20 cellular contexts compared by ENCODE assay signal in the genomic region with DNA sequence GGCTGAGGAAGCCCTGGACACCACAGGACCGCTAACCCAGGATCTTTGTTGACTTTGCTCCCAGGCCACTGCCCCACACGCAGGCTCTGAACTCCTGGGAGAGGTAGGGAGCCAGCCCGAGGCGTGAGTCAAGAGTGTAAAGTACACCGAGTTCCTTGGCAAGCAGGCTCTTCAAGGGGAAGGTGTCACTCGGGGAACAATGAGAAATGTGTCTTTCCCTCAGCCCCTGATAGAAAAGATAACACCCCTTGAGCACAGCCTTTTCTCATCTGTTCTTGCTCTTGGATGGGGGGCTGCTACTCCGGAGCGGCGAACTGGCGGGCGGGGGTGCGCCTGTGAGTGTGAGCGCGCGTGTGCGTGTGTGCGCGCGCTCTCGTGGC. TPM values are rescaled to one million over a fixed set of nuclear protein-coding genes. Genes with fewer than 3 reads are reported as not detected.
DNase-seq lines count a peak whose midpoint lies in the region; ATAC-seq, FAIRE-seq and TF ChIP-seq lines count a peak whose summit lies in the region.
"Had no signal": no experiment of that assay in that cellular context is flagged by ENCODE, and none has a peak within 500 bp of the region (broad histone marks: within the 10 kb centered on the region; RNA-seq: fewer than 3 reads in every experiment).

No MANE protein-coding gene starts in this region.

- intact Hi-C loops in colonic mucosa (cut with DNase I) (no loop called here), thyroid gland (cut with DNase I) (no loop called here)

- TF ChIP-seq POLR2A in NB4 (IDR thresholded peaks at IDR 0.05; ENCODE audit: extremely low read depth, insufficient read length): no peak
- peak in 1 of 2 donors; percentile 34 for TF ChIP-seq POLR2A in thyroid gland (IDR thresholded peaks at IDR 0.05)

- H3K9me3 ChIP-seq in colonic mucosa (no peaks in the 10 kb centered on the region), thyroid gland (no peaks in the 10 kb centered on the region)
- H3K9me3 ChIP-seq: ascending aorta, right atrium auricular region had no signal

- peak; percentile 12 for DNase-seq in NB4 (ENCODE audit: low read depth)
- DNase-seq in colonic mucosa: peak; percentile 82
- peak; percentile 67 for DNase-seq in left kidney (ENCODE audit: low read depth, low spot score)
- peak; percentile 89 for DNase-seq in thyroid gland
- no peak for DNase-seq in GM19239 (ENCODE audit: insufficient read length, low spot score)
- DNase-seq in foreskin keratinocyte: no peak
- DNase-seq: activated B cell treated with CpG ODN at 0.5 μM for 24 hours; activated effector memory CD4-positive, alpha-beta T cell treated with anti-CD3 and anti-CD28 coated beads, Interleukin-2, amount 50 U/mL, for 16 hours; cortex of kidney; IMR-90; left ventricle myocardium superior; naive thymus-derived CD8-positive, alpha-beta T cell; NCI-H2107; RPMI8226 had no signal

- H3K36me3 ChIP-seq in colonic mucosa (no peaks in the 10 kb centered on the region), thyroid gland (no peaks in the 10 kb centered on the region)
- H3K36me3 ChIP-seq: ascending aorta; BLaER1 treated with 17β-estradiol and CSF1 and Interleukin-3, amounts not matched to agents 10 nM and 100 nM; right atrium auricular region had no signal

- WGBS in thyroid gland, 2 donors: 2 to 8% methylated on average over 9 to 20 of the region's 20 CpGs

- H3K4me1 ChIP-seq in colonic mucosa (no peaks in the 10 kb centered on the region), thyroid gland (peaks cover 9 to 19% of the 10 kb centered on the region in 2 donors), foreskin keratinocyte (no peaks in the 10 kb centered on the region)
- H3K4me1 ChIP-seq: ascending aorta had no signal

- H3K9ac ChIP-seq in colonic mucosa (ENCODE audit: low read depth in 2 of 2, low read length in 2 of 2): peak overlapping the region in 1 of 2 donors; percentile 10
- H3K9ac ChIP-seq: BLaER1 treated with 17β-estradiol and CSF1 and Interleukin-3, amounts not matched to agents 10 nM and 100 nM had no signal

- FAIRE-seq in GM19239 (lab: Jason Lieb, UNC): no peak

- TF ChIP-seq CTCF in NB4 (IDR thresholded peaks at IDR 0.05; ENCODE audit: low read depth, low read length): no peak
- TF ChIP-seq CTCF in colonic mucosa (IDR thresholded peaks at IDR 0.05): no peak
- no peak for TF ChIP-seq CTCF in thyroid gland (IDR thresholded peaks at IDR 0.05)
- no peak for TF ChIP-seq CTCF in foreskin keratinocyte (conservative IDR thresholded peaks at IDR 0.05)

- ATAC-seq in HG03521 (IDR thresholded peaks at IDR 0.05; ENCODE audit: unreplicated experiment) (no peak), foreskin keratinocyte (no peak)
- ATAC-seq: HCT116; left ventricle myocardium superior; naive thymus-derived CD8-positive, alpha-beta T cell had no signal

- peaks cover 14% of the 10 kb centered on the region for H3K27me3 ChIP-seq in colonic mucosa
- H3K27me3 ChIP-seq in thyroid gland: no peaks in the 10 kb centered on the region
- H3K27me3 ChIP-seq in foreskin keratinocyte: peaks cover 29% of the 10 kb centered on the region
- H3K27me3 ChIP-seq: ascending aorta had no signal

- H3K4me3 ChIP-seq in NB4 (ENCODE audit: low read depth, low read length) (no peak overlapping the region), colonic mucosa (peak overlapping the region; percentile 45), thyroid gland (replicated peaks in 1 of 3) (peak overlapping the region in 2 of 3 donors; percentile 31 to 34)
- H3K4me3 ChIP-seq: ascending aorta; BLaER1 treated with 17β-estradiol and CSF1 and Interleukin-3, amounts not matched to agents 10 nM and 100 nM; right atrium auricular region had no signal

- peak overlapping the region; percentile 69 for H3K27ac ChIP-seq in colonic mucosa
- H3K27ac ChIP-seq in thyroid gland: peak overlapping the region in 1 of 3 donors; percentile 88
- H3K27ac ChIP-seq in foreskin keratinocyte: no peak overlapping the region
- H3K27ac ChIP-seq: ascending aorta; BLaER1 treated with 17β-estradiol and CSF1 and Interleukin-3, amounts not matched to agents 10 nM and 100 nM; right atrium auricular region had no signal

RNA-seq across cellular contexts. Expression of a gene that starts 0.5 kb away (rescaled TPM):
- total RNA-seq in colonic mucosa (10 to 100 TPM; 11.7 to 28.8 TPM), thyroid gland (10 to 100 TPM; 10.5 to 89.5 (median 53.6) TPM), foreskin keratinocyte (not detected in 2 replicates)
- not detected in 2 replicates for polyA plus RNA-seq in foreskin keratinocyte
- total RNA-seq: activated B cell treated with CpG ODN at 0.5 μM for 24 hours; ascending aorta; IMR-90; left ventricle myocardium superior; naive thymus-derived CD8-positive, alpha-beta T cell; right atrium auricular region; subcutaneous adipose tissue had no signal
- polyA plus RNA-seq: IMR-90; naive thymus-derived CD8-positive, alpha-beta T cell had no signal

Comparison
In these comparisons a context has a peak if more than half of its experiments do, and no peak if none do; other contexts are left out.
1. DNase-seq: peak in NB4 (single experiment), colonic mucosa (single experiment), left kidney (single experiment) and thyroid gland (2 of 2); none in GM19239 (single experiment) and foreskin keratinocyte (0 of 2).
2. RNA of a gene that starts 0.5 kb away (total RNA-seq): 10.5 to 89.5 TPM in thyroid gland and 11.7 to 28.8 TPM in colonic mucosa; not detected in foreskin keratinocyte; every median in the first group is over 10 times any median in the second.